Comparison of ENCODE assay signal across 27 cellular contexts in genomic region chr1:15403962-15404580, GRCh38. TPM values are rescaled to one million over a fixed set of nuclear protein-coding genes. Genes with fewer than 3 reads are reported as not detected.
"Had no signal": no experiment of that assay in that cellular context is flagged by ENCODE, and none has a peak within 500 bp of the region (broad histone marks: within the 10 kb centered on the region; RNA-seq: fewer than 3 reads in every experiment).

No MANE protein-coding gene starts in this region.

- H3K27ac ChIP-seq: esophagus squamous epithelium, gastroesophageal sphincter, left ventricle myocardium inferior, lower lobe of right lung, neutrophil, psoas muscle, thoracic aorta, transverse colon had no signal

- H3K36me3 Mint-ChIP-seq: memory B cell; stimulated activated naive B cell treated with anti-CD40 and anti-IgM and Interleukin-4, amounts not matched to agents 10 μg/mL and 1 μg/mL and 100 μg/mL, for 72 hours had no signal

- H3K27ac Mint-ChIP-seq: memory B cell; nephron progenitor cell; stimulated activated naive B cell treated with anti-CD40 and anti-IgM and Interleukin-4, amounts not matched to agents 10 μg/mL and 1 μg/mL and 100 μg/mL, for 72 hours; stimulated activated naive CD8-positive, alpha-beta T cell treated with anti-CD3 and anti-CD28 coated beads, Interleukin-15, amount 100 ng/mL, for 72 hours had no signal

- H3K27me3 Mint-ChIP-seq: memory B cell had no signal

- H3K27me3 ChIP-seq: esophagus squamous epithelium, gastroesophageal sphincter, spleen, transverse colon had no signal

- H3K4me3 Mint-ChIP-seq: memory B cell; nephron progenitor cell; stimulated activated naive B cell treated with anti-CD40 and anti-IgM and Interleukin-4, amounts not matched to agents 10 μg/mL and 1 μg/mL and 100 μg/mL, for 72 hours; stimulated activated naive CD8-positive, alpha-beta T cell treated with anti-CD3 and anti-CD28 coated beads, Interleukin-15, amount 100 ng/mL, for 72 hours had no signal

- DNase-seq: effector memory CD4-positive, alpha-beta T cell; esophagus squamous epithelium; foreskin fibroblast; kidney; left cardiac atrium; left ventricle myocardium inferior; lower lobe of right lung; midbrain; nephron progenitor cell; psoas muscle; retina; spleen; stimulated activated CD4-positive, alpha-beta T cell treated with anti-CD3 and anti-CD28 coated beads, Interleukin-15, amount 100 ng/mL, for 24 hours; stimulated activated CD4-positive, alpha-beta T cell treated with anti-CD3 and anti-CD28 coated beads, Interleukin-1b, Interleukin-23, amount 100 ng/mL, for 48 hours; stimulated activated CD4-positive, alpha-beta T cell treated with anti-CD3 and anti-CD28 coated beads, Interleukin-4, amount 100 ng/mL, for 24 hours; stimulated activated naive B cell treated with anti-CD40 and anti-IgM and Interleukin-4, amounts not matched to agents 10 μg/mL and 1 μg/mL and 100 μg/mL, for 72 hours; stimulated activated naive CD8-positive, alpha-beta T cell treated with anti-CD3 and anti-CD28 coated beads, Interleukin-15, amount 100 ng/mL, for 72 hours; transverse colon had no signal

- H3K4me1 ChIP-seq: psoas muscle had no signal

- ATAC-seq: gastroesophageal sphincter; left cardiac atrium; lower lobe of right lung; psoas muscle; sciatic nerve; stimulated activated naive B cell treated with anti-CD40 and anti-IgM and Interleukin-4, amounts not matched to agents 10 μg/mL and 1 μg/mL and 100 μg/mL, for 72 hours; stimulated activated naive CD8-positive, alpha-beta T cell treated with anti-CD3 and anti-CD28 coated beads, Interleukin-15, amount 100 ng/mL, for 72 hours had no signal

- H3K9me3 ChIP-seq: neutrophil, transverse colon had no signal

RNA-seq across cellular contexts. Expression of gene CTRC, which starts 34.2 kb away (rescaled TPM):
- total RNA-seq: epithelial cell of proximal tubule, esophagus squamous epithelium, gastroesophageal sphincter, left cardiac atrium, left ventricle myocardium inferior, lower lobe of right lung, osteoblast, skeletal muscle tissue had no signal

RNA-seq across cellular contexts. Expression of gene CELA2A, which starts 52.5 kb away (rescaled TPM):
- total RNA-seq: epithelial cell of proximal tubule, esophagus squamous epithelium, gastroesophageal sphincter, kidney, left cardiac atrium, left ventricle myocardium inferior, lower lobe of right lung, osteoblast, skeletal muscle tissue, subcutaneous adipose tissue, thoracic aorta, transverse colon had no signal
